28 cellular contexts compared by ENCODE assay signal in genomic region chr6:151549790-151550189, GRCh38. TPM values are rescaled to one million over a fixed set of nuclear protein-coding genes. Genes with fewer than 3 reads are reported as not detected.
DNase-seq lines count a peak whose midpoint lies in the region; ATAC-seq, FAIRE-seq and TF ChIP-seq lines count a peak whose summit lies in the region.
"Had no signal": no experiment of that assay in that cellular context is flagged by ENCODE, and none has a peak within 500 bp of the region (broad histone marks: within the 10 kb centered on the region; RNA-seq: fewer than 3 reads in every experiment).

No MANE protein-coding gene starts in this region.

- H3K27ac ChIP-seq in liver (ENCODE audit: low read depth in 1 of 2, low read length in 2 of 2) (no peak overlapping the region), HepG2 (ENCODE audit: extremely low read length, insufficient read depth, low read length) (no peak overlapping the region), PC-3 (ENCODE audit: low read length) (no peak overlapping the region), suprapubic skin (no peak overlapping the region)
- H3K27ac ChIP-seq: 22Rv1, A549 had no signal

- no peak overlapping the region for H3K9ac ChIP-seq in liver (ENCODE audit: low read depth in 1 of 2, low read length in 2 of 2)
- H3K9ac ChIP-seq in HepG2 (ENCODE audit: insufficient read depth, low read depth, low read length): no peak overlapping the region
- no peak overlapping the region for H3K9ac ChIP-seq in PC-3 (ENCODE audit: low read length)
- H3K9ac ChIP-seq: BLaER1 treated with 17β-estradiol and CSF1 and Interleukin-3, amounts not matched to agents 10 nM and 100 nM had no signal

- DNase-seq in HepG2 (ENCODE audit: low spot score) (no peak), PC-3 (peak; percentile 56), left lobe of liver (ENCODE audit: low spot score) (no peak), NOMO-1 treated with DMSO at 0.1 percent for 48 hours (lab: John Stamatoyannopoulos, UW; ENCODE audit: unreplicated experiment) (no peak), suprapubic skin (ENCODE audit: low spot score in 2 of 2) (no peak), HAP-1 (ENCODE audit: low spot score in 2 of 2) (no peak)
- DNase-seq: ACHN; AML-193; BE2C; Calu3; CD4-positive, alpha-beta memory T cell; COR-L47; DMS53; DMS79 treated with DMSO at 0.1 percent for 48 hours; GF-D8; H9; HFFc6 had no signal

- ATAC-seq in HepG2: no peak
- ATAC-seq in PC-3: peak; percentile 56
- ATAC-seq in left lobe of liver: peak; percentile 79
- no peak for ATAC-seq in HG03025 (IDR thresholded peaks at IDR 0.05; ENCODE audit: low FRiP score, unreplicated experiment)
- ATAC-seq: A549, GM23338 had no signal

- no peaks in the 10 kb centered on the region for H4K20me1 ChIP-seq in HepG2 (ENCODE audit: insufficient read depth, low read length)
- no peaks in the 10 kb centered on the region for H4K20me1 ChIP-seq in PC-3 (ENCODE audit: low read length)
- H4K20me1 ChIP-seq: BLaER1 treated with 17β-estradiol and CSF1 and Interleukin-3, amounts not matched to agents 10 nM and 100 nM had no signal

- TF ChIP-seq EP300 in HepG2 (IDR thresholded peaks at IDR 0.05; ENCODE audit: low read depth in 2 of 2, low read length in 2 of 2) (no peak), HepG2 (CRISPR knock-in tag; IDR thresholded peaks at IDR 0.05; ENCODE audit: borderline replicate concordance) (no peak), suprapubic skin (IDR thresholded peaks at IDR 0.05) (no peak)

- FAIRE-seq in HepG2 (lab: Jason Lieb, UNC): no peak
- FAIRE-seq: A549, GM12891, GM18507 had no signal

- TF ChIP-seq CTCF in liver (IDR thresholded peaks at IDR 0.05; ENCODE audit: low read depth, low read length, missing input control): no peak
- TF ChIP-seq CTCF in HepG2 (CRISPR knock-in tag; IDR thresholded peaks at IDR 0.05): no peak
- no peak for TF ChIP-seq CTCF in PC-3 (conservative IDR thresholded peaks at IDR 0.05; ENCODE audit: low read depth, low read length)
- no peak for TF ChIP-seq CTCF in suprapubic skin (IDR thresholded peaks at IDR 0.05)

- H2AFZ ChIP-seq in HepG2 (ENCODE audit: low read length) (no peak overlapping the region), PC-3 (ENCODE audit: low read length) (no peak overlapping the region)
- H2AFZ ChIP-seq: GM23338 had no signal

- TF ChIP-seq RAD21 in liver (IDR thresholded peaks at IDR 0.05) (peak in 1 of 2 donors; percentile 29), HepG2 (CRISPR knock-in tag; IDR thresholded peaks at IDR 0.05) (no peak)

- H3K4me2 ChIP-seq in HepG2 (ENCODE audit: low read depth, low read length) (no peak overlapping the region), PC-3 (ENCODE audit: low read length) (no peak overlapping the region)
- H3K4me2 ChIP-seq: A549, GM23338 had no signal

- POLR2A ChIA-PET in HepG2 (lab: Yijun Ruan, JAX): no interaction called here
- POLR2A ChIA-PET in PC-3 (lab: Charles Lee; ENCODE audit: unreplicated experiment): no interaction called here

- CTCF ChIA-PET in HepG2 (lab: Yijun Ruan, JAX; ENCODE audit: low intra/inter-chr PET ratio, low total read pairs): no interaction called here
- CTCF ChIA-PET in PC-3 (lab: Charles Lee): no interaction called here

- H3K36me3 ChIP-seq in liver (ENCODE audit: control insufficient read depth in 4 of 4, insufficient read depth in 3 of 4, low read depth in 1 of 4, low read length in 3 of 4) (no peaks in the 10 kb centered on the region), HepG2 (replicated peaks in 1 of 2; ENCODE audit: control insufficient read depth in 1 of 2, insufficient read depth in 2 of 2, low read length in 2 of 2) (no peaks in the 10 kb centered on the region), PC-3 (ENCODE audit: low read depth, low read length) (no peaks in the 10 kb centered on the region), suprapubic skin (no peaks in the 10 kb centered on the region), HAP-1 (replicated peaks) (no peaks in the 10 kb centered on the region)
- H3K36me3 ChIP-seq: BE2C; BLaER1 treated with 17β-estradiol and CSF1 and Interleukin-3, amounts not matched to agents 10 nM and 100 nM had no signal

- no peaks in the 10 kb centered on the region for H3K9me3 ChIP-seq in liver (ENCODE audit: control insufficient read depth in 4 of 4, low read length in 3 of 4)
- H3K9me3 ChIP-seq in HepG2 (ENCODE audit: low read length): no peaks in the 10 kb centered on the region
- no peaks in the 10 kb centered on the region for H3K9me3 ChIP-seq in PC-3 (ENCODE audit: low read length)
- peaks cover 6% of the 10 kb centered on the region for H3K9me3 ChIP-seq in suprapubic skin
- no peaks in the 10 kb centered on the region for H3K9me3 ChIP-seq in HAP-1
- H3K9me3 ChIP-seq: A549, BE2C had no signal

- 35% methylated on average over 1 of the region's 1 CpG for WGBS in liver
- 78% methylated on average over 1 of the region's 1 CpG for WGBS in HepG2 (ENCODE audit: low lambda C conversion rate)
- WGBS in suprapubic skin: 88% methylated on average over 1 of the region's 1 CpG

- TF ChIP-seq POLR2A in HepG2 (IDR thresholded peaks at IDR 0.05; ENCODE audit: insufficient read depth in 1 of 2, low read depth in 2 of 2, low read length in 2 of 2): no peak
- TF ChIP-seq POLR2A in suprapubic skin (IDR thresholded peaks at IDR 0.05): no peak

- in situ Hi-C loops in HepG2 (cut with HindIII; ENCODE audit: extremely low pct_ligation_motif_present, low pct_unique_long_range_greater_than_20kb): no loop called here
- in situ Hi-C loops in HAP-1 (cut with MboI; ENCODE audit: low sequenced_read_pairs): no loop called here

- no peaks in the 10 kb centered on the region for H3F3A ChIP-seq in PC-3 (ENCODE audit: low read length, unreplicated experiment)

- BruUV-seq in HepG2 (replicated peaks; lab: Mats Ljungman, UMichigan) (no TSS peak), PC-3 (replicated peaks; lab: Mats Ljungman, UMichigan) (no TSS peak)

- intact Hi-C loops in HepG2 (cut with micrococcal nuclease; ENCODE audit: unreplicated experiment) (no loop called here), PC-3 (cut with micrococcal nuclease) (no loop called here)

- H3K27me3 ChIP-seq in liver (ENCODE audit: control insufficient read depth in 4 of 4, insufficient read depth in 4 of 4, low read length in 3 of 4): no peaks in the 10 kb centered on the region
- no peaks in the 10 kb centered on the region for H3K27me3 ChIP-seq in HepG2 (ENCODE audit: control insufficient read depth in 1 of 2, insufficient read depth in 2 of 2, low read length in 2 of 2)
- H3K27me3 ChIP-seq in PC-3 (ENCODE audit: low read length): no peaks in the 10 kb centered on the region
- no peaks in the 10 kb centered on the region for H3K27me3 ChIP-seq in suprapubic skin
- no peaks in the 10 kb centered on the region for H3K27me3 ChIP-seq in HAP-1 (ENCODE audit: low read depth)
- H3K27me3 ChIP-seq: BE2C; BLaER1 treated with 17β-estradiol and CSF1 and Interleukin-3, amounts not matched to agents 10 nM and 100 nM had no signal

- H3K9me2 ChIP-seq in PC-3 (replicated peaks; ENCODE audit: low read length): no peaks in the 10 kb centered on the region

- H3K4me1 ChIP-seq in liver (ENCODE audit: control insufficient read depth in 4 of 4, insufficient read depth in 4 of 4, low read length in 3 of 4) (peaks cover 3 to 13% (median 8%) of the 10 kb centered on the region in 4 donors), HepG2 (ENCODE audit: insufficient read depth, low read length) (no peaks in the 10 kb centered on the region), PC-3 (ENCODE audit: insufficient read depth, low read length) (no peaks in the 10 kb centered on the region; the same call in 1 of the 2 replicates), suprapubic skin (no peaks in the 10 kb centered on the region), HAP-1 (no peaks in the 10 kb centered on the region)
- H3K4me1 ChIP-seq: A549, BE2C had no signal

- H3K79me2 ChIP-seq in HepG2 (ENCODE audit: insufficient read depth, low read length): no peaks in the 10 kb centered on the region
- no peaks in the 10 kb centered on the region for H3K79me2 ChIP-seq in PC-3 (ENCODE audit: low read length)

- H3K4me3 ChIP-seq in liver (ENCODE audit: low read depth in 1 of 3, low read length in 3 of 3) (no peak overlapping the region), HepG2 (replicated peaks in 1 of 3; ENCODE audit: insufficient read depth in 1 of 3, low read depth in 2 of 3, low read length in 3 of 3) (no peak overlapping the region), PC-3 (ENCODE audit: low read length) (no peak overlapping the region), suprapubic skin (no peak overlapping the region), HAP-1 (no peak overlapping the region)
- H3K4me3 ChIP-seq: A549; BLaER1 treated with 17β-estradiol and CSF1 and Interleukin-3, amounts not matched to agents 10 nM and 100 nM; GM23338 had no signal

TF ChIP-seq in liver, 16 proteins besides CTCF, POLR2A, EP300 and RAD21 (continues in another document):
- peak in 1 of 2 donors; percentile 11 for TF ChIP-seq GABPA (IDR thresholded peaks at IDR 0.05 in 1 of 2, conservative IDR thresholded peaks at IDR 0.05 in 1 of 2)

TF ChIP-seq in HepG2, 621 proteins besides CTCF, POLR2A, EP300 and RAD21 (continues in another document):
- TF ChIP-seq RAD51 (IDR thresholded peaks at IDR 0.05; ENCODE audit: borderline replicate concordance): no peak

RNA-seq across cellular contexts. Expression of gene CCDC170, which starts 56.0 kb away (rescaled TPM):
- total RNA-seq in liver: under 1 TPM; 0.37 to 0.59 TPM
- polyA plus RNA-seq in liver: under 1 TPM; 0.38 to 0.53 TPM
- total RNA-seq in HepG2 (2016; rRNA removed; fragmentation: Illumina TruSeq; extraction: Trizol): 5.1 and 8.9 TPM in 2 replicates
- 2.5 and 4.6 TPM in 2 replicates for total RNA-seq in HepG2 (2016; cell fraction: cytosol; rRNA removed; fragmentation: Illumina TruSeq; extraction: Trizol; ENCODE audit: low read depth)
- total RNA-seq in HepG2 (2016; cell fraction: insoluble cytoplasmic fraction; rRNA removed; fragmentation: Illumina TruSeq; extraction: Trizol): 3.5 and 6.9 TPM in 2 replicates
- 2.6 and 3.3 TPM in 2 replicates for total RNA-seq in HepG2 (2016; cell fraction: membrane; rRNA removed; fragmentation: Illumina TruSeq; extraction: Trizol)
- 4.1 and 5.5 TPM in 2 replicates for total RNA-seq in HepG2 (2016; cell fraction: nucleus; rRNA removed; fragmentation: Illumina TruSeq; extraction: Trizol)
- 0.67 and 0.90 TPM in 2 replicates for polyA plus RNA-seq in HepG2 (2011; rRNA removed)
- polyA plus RNA-seq in HepG2 (2011; cell fraction: cytosol; rRNA removed): 0.87 and 1.2 TPM in 2 replicates
- polyA plus RNA-seq in HepG2 (2011; cell fraction: nucleus; rRNA removed): 0.24 and 0.33 TPM in 2 replicates
- 0.55 and 0.60 TPM in 2 replicates for polyA plus RNA-seq in HepG2 (2012)
- polyA plus RNA-seq in HepG2 (2016; cell fraction: cytosol; fragmentation: Illumina TruSeq; extraction: Trizol; ENCODE audit: low read depth): 0.19 and 0.36 TPM in 2 replicates
- 4.2 and 4.9 TPM in 2 replicates for polyA plus RNA-seq in HepG2 (2016; cell fraction: insoluble cytoplasmic fraction; fragmentation: Illumina TruSeq; extraction: Trizol; ENCODE audit: low read depth)
- 0.62 and 0.71 TPM in 2 replicates for polyA plus RNA-seq in HepG2 (2016; cell fraction: membrane; fragmentation: Illumina TruSeq; extraction: Trizol; ENCODE audit: low read depth)
- 1.8 and 4.2 TPM in 2 replicates for polyA plus RNA-seq in HepG2 (2016; cell fraction: nucleus; fragmentation: Illumina TruSeq; extraction: Trizol; ENCODE audit: insufficient read depth, low read depth)
- polyA minus RNA-seq in HepG2 (2011; rRNA and poly(A)+ RNA removed; ENCODE audit: low replicate concordance): 0.02 and 1.5 TPM in 2 replicates
- polyA minus RNA-seq in HepG2 (2011; cell fraction: cytosol; rRNA and poly(A)+ RNA removed): 1.1 and 1.3 TPM in 2 replicates
- polyA minus RNA-seq in HepG2 (2011; cell fraction: nucleus; rRNA and poly(A)+ RNA removed): 2.0 and 4.2 TPM in 2 replicates
- not detected in 2 replicates for total RNA-seq in PC-3 (2014; rRNA removed)
- total RNA-seq in left lobe of liver: 0.45 TPM
- under 1 TPM; 0.16 to 0.89 (median 0.24) TPM for total RNA-seq in suprapubic skin
- total RNA-seq: Daoy, G401, GM23338, H4 had no signal

Comparison
In these comparisons a context has a peak if more than half of its experiments do, and no peak if none do; other contexts are left out.
1. ATAC-seq: peak in PC-3 (single experiment) and left lobe of liver (single experiment); none in HepG2 (single experiment) and HG03025 (single experiment).